In the genomic region with DNA sequence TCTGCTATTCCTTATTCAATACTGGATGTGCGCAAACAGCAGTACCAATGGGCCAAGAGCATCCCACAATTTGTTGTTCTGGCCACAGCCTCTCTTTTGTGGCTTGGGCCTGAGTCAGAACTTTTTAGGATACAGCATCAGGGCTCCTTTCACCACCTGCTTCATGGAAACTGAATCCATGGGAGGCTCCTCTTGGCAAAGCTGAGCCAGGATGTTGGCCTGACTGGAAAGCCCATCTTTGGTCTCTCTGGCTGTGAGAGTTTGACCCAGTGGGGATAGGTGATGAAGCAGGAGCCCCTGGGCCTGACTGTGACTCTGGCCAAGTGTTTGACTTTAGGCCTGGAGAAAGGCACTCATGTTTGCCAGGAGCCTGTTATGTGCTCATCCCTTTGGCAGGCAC, we compare ENCODE assay signal across 10 cellular contexts.
"Had no signal": no experiment of that assay in that cellular context is flagged by ENCODE, and none has a peak within 500 bp of the region (broad histone marks: within the 10 kb centered on the region; RNA-seq: fewer than 3 reads in every experiment).

No MANE protein-coding gene starts in this region.

- ATAC-seq: activated CD4-positive, CD25-positive, alpha-beta regulatory T cell treated with anti-CD3 and anti-CD28 coated beads, Interleukin-2, amount 50 U/mL, for 24 hours had no signal

- H3K27me3 ChIP-seq: tibial artery had no signal

- H3K4me3 ChIP-seq: lung, tibial artery had no signal

- H3K36me3 ChIP-seq: tibial artery had no signal

- H3K9me3 ChIP-seq: tibial artery had no signal

- DNase-seq: activated CD4-positive, alpha-beta T cell treated with anti-CD3 and anti-CD28 coated beads, Interleukin-2, amount 50 U/mL, for 1 hour; activated CD8-positive, alpha-beta memory T cell treated with anti-CD3 and anti-CD28 coated beads for 24 hours; activated naive CD8-positive, alpha-beta T cell treated with anti-CD3 and anti-CD28 coated beads for 36 hours; glutamatergic neuron; kidney glomerular epithelial cell; stimulated activated CD4-positive, alpha-beta T cell treated with anti-CD3 and anti-CD28 coated beads, Interleukin-12 subunit alpha, Interleukin-12 subunit beta, amount 100 ng/mL, for 4 hours; stimulated activated CD4-positive, alpha-beta T cell treated with anti-CD3 and anti-CD28 coated beads, Interleukin-2, amount 100 ng/mL, for 24 hours had no signal
